Comparison of ENCODE assay signal across 1 cellular context in the genomic region with DNA sequence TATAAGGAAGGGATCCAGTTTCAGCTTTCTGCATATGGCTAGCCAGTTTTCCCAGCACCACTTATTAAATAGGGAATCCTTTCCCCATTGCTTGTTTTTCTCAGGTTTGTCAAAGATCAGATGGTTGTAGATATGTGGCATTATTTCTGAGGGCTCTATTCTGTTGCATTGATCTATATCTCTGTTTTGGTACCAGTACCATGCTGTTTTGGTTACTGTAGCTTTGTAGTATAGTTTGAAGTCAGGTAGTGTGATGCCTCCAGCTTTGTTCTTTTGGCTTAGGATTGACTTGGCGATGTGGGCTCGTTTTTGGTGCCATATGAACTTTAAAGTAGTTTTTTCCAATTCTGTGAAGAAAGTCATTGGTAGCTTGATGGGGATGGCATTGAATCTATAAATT.
TF ChIP-seq lines count a peak whose summit lies in the region.

No MANE protein-coding gene starts in this region.

TF ChIP-seq in HEK293, 187 proteins besides CTCF, POLR2A, EP300 and RAD21:
- TF ChIP-seq, protein P1, sequence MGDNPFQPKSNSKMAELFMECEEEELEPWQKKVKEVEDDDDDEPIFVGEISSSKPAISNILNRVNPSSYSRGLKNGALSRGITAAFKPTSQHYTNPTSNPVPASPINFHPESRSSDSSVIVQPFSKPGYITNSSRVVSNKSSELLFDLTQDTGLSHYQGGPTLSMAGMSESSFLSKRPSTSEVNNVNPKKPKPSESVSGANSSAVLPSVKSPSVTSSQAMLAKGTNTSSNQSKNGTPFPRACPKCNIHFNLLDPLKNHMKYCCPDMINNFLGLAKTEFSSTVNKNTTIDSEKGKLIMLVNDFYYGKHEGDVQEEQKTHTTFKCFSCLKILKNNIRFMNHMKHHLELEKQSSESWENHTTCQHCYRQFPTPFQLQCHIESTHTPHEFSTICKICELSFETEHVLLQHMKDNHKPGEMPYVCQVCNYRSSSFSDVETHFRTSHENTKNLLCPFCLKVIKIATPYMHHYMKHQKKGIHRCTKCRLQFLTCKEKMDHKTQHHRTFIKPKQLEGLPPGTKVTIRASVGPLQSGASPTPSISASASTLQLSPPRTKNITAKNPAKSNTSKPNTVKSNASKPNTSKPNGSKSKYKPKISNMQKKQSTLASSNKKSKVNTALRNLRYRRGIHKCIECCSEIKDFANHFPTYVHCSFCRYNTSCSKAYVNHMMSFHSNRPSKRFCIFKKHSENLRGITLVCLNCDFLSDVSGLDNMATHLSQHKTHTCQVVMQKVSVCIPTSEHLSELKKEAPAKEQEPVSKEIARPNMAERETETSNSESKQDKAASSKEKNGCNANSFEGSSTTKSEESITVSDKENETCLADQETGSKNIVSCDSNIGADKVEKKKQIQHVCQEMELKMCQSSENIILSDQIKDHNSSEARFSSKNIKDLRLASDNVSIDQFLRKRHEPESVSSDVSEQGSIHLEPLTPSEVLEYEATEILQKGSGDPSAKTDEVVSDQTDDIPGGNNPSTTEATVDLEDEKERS (tag by site-specific recombination; IDR thresholded peaks at IDR 0.05), result 0 out of 2 replicates have a peak, but pooled peaks have one; percentile 67
